Comparison of ENCODE assay signal across 1 cellular context in the genomic region with DNA sequence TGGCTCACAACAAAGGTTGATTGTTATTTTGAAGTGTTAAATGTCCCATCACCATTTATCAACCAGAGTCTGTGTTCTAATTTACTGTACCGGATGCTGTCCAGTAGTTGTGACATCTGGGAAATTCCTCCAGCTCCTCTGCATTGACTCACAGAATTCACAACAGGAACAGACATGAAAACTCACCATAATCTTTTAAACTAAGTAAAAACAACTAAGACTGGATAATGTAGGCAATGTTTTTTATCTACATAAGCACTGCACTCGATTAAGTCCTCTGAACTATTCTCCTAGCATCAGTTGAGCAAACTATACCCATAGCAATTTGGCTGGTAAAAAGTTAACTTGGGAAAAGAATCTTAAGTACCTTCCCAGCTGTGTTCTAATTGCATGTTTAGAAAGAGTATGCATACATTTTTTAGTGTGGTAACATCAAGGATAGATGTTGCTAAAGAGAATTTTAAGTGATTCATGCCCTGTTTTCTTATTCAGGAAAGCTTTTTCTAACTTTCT.
TF ChIP-seq lines count a peak whose summit lies in the region.

No MANE protein-coding gene starts in this region.

TF ChIP-seq in GM23338, 12 proteins besides CTCF, POLR2A, EP300 and RAD21 (continued from another document):
- TF ChIP-seq, protein P1, sequence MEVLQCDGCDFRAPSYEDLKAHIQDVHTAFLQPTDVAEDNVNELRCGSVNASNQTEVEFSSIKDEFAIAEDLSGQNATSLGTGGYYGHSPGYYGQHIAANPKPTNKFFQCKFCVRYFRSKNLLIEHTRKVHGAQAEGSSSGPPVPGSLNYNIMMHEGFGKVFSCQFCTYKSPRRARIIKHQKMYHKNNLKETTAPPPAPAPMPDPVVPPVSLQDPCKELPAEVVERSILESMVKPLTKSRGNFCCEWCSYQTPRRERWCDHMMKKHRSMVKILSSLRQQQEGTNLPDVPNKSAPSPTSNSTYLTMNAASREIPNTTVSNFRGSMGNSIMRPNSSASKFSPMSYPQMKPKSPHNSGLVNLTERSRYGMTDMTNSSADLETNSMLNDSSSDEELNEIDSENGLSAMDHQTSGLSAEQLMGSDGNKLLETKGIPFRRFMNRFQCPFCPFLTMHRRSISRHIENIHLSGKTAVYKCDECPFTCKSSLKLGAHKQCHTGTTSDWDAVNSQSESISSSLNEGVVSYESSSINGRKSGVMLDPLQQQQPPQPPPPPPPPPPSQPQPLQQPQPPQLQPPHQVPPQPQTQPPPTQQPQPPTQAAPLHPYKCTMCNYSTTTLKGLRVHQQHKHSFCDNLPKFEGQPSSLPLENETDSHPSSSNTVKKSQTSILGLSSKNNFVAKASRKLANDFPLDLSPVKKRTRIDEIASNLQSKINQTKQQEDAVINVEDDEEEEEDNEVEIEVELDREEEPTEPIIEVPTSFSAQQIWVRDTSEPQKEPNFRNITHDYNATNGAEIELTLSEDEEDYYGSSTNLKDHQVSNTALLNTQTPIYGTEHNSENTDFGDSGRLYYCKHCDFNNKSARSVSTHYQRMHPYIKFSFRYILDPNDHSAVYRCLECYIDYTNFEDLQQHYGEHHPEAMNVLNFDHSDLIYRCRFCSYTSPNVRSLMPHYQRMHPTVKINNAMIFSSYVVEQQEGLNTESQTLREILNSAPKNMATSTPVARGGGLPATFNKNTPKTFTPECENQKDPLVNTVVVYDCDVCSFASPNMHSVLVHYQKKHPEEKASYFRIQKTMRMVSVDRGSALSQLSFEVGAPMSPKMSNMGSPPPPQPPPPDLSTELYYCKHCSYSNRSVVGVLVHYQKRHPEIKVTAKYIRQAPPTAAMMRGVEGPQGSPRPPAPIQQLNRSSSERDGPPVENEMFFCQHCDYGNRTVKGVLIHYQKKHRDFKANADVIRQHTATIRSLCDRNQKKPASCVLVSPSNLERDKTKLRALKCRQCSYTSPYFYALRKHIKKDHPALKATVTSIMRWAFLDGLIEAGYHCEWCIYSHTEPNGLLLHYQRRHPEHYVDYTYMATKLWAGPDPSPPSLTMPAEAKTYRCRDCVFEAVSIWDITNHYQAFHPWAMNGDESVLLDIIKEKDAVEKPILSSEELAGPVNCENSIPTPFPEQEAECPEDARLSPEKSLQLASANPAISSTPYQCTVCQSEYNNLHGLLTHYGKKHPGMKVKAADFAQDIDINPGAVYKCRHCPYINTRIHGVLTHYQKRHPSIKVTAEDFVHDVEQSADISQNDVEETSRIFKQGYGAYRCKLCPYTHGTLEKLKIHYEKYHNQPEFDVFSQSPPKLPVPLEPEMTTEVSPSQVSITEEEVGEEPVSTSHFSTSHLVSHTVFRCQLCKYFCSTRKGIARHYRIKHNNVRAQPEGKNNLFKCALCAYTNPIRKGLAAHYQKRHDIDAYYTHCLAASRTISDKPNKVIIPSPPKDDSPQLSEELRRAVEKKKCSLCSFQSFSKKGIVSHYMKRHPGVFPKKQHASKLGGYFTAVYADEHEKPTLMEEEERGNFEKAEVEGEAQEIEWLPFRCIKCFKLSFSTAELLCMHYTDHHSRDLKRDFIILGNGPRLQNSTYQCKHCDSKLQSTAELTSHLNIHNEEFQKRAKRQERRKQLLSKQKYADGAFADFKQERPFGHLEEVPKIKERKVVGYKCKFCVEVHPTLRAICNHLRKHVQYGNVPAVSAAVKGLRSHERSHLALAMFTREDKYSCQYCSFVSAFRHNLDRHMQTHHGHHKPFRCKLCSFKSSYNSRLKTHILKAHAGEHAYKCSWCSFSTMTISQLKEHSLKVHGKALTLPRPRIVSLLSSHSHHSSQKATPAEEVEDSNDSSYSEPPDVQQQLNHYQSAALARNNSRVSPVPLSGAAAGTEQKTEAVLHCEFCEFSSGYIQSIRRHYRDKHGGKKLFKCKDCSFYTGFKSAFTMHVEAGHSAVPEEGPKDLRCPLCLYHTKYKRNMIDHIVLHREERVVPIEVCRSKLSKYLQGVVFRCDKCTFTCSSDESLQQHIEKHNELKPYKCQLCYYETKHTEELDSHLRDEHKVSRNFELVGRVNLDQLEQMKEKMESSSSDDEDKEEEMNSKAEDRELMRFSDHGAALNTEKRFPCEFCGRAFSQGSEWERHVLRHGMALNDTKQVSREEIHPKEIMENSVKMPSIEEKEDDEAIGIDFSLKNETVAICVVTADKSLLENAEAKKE (CRISPR knock-in tag; IDR thresholded peaks at IDR 0.05): no peak
